ENCODE assay signal across 10 cellular contexts in the genomic region with DNA sequence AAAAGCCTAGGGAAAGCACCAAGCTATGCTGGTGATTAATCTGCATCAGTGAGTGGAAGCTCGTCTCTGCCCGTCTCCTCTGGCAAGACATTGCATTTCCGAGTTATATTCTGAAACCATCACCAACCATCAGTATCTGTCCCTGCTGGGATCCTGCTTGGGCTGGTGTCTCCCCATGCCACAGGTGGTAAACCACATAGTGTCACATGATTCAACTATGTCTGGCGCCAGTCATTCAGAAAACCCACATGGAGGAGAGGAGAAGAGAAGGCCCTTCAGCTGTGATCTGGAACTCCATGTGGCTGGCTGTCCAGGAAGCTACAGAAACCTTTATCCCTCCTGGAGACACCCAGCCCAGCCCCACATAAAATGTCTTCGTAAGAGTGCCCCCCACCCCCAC.
DNase-seq lines count a peak whose midpoint lies in the region; ATAC-seq and TF ChIP-seq lines count a peak whose summit lies in the region.
"Had no signal": no experiment of that assay in that cellular context is flagged by ENCODE, and none has a peak within 500 bp of the region (broad histone marks: within the 10 kb centered on the region; RNA-seq: fewer than 3 reads in every experiment).

No MANE protein-coding gene starts in this region.

- H3K27me3 ChIP-seq in MM.1S (replicated peaks; ENCODE audit: insufficient read depth, low read length) = no peaks in the 10 kb centered on the region

- ATAC-seq in GM21576 (IDR thresholded peaks at IDR 0.05; ENCODE audit: unreplicated experiment) = peak; percentile 57

- peaks cover 13% of the 10 kb centered on the region for H3F3A ChIP-seq in MM.1S (ENCODE audit: insufficient read depth, low read length)

- no peaks in the 10 kb centered on the region for H4K20me1 ChIP-seq in MM.1S (ENCODE audit: insufficient read depth, low read length)

- no peak overlapping the region for H3K4me3 ChIP-seq in MM.1S (ENCODE audit: low read length)
- H3K4me3 ChIP-seq in coronary artery = no peak overlapping the region

- H3K9me3 ChIP-seq in MM.1S (replicated peaks; ENCODE audit: insufficient read depth, low read length) = no peaks in the 10 kb centered on the region

- peak overlapping the region in 2 of 3 experiments; percentile 4 to 72 for H3K27ac Mint-ChIP-seq in nephron

- H3K4me2 ChIP-seq in MM.1S (ENCODE audit: low read depth, low read length) = peak overlapping the region; percentile 39

- H3K9me3 Mint-ChIP-seq in nephron = no peaks in the 10 kb centered on the region

- peak; percentile 55 for DNase-seq in NCI-H2107 treated with DMSO at 0.1 percent for 48 hours (lab: John Stamatoyannopoulos, UW; ENCODE audit: unreplicated experiment)
- no peak for DNase-seq in NCI-H2107 (lab: John Stamatoyannopoulos, UW)
- peak; percentile 92 for DNase-seq in MM.1S
- DNase-seq in NCI-H1417 treated with DMSO at 0.1 percent for 48 hours (lab: John Stamatoyannopoulos, UW) = no peak
- no peak for DNase-seq in coronary artery (ENCODE audit: low spot score)
- DNase-seq in DMS53 (lab: John Stamatoyannopoulos, UW) = no peak
- DNase-seq: activated gamma-delta T cell, mesenchymal stem cell had no signal

- TF ChIP-seq CTCF in MM.1S (IDR thresholded peaks at IDR 0.05; ENCODE audit: low read length) = no peak
- TF ChIP-seq CTCF in nephron (IDR thresholded peaks at IDR 0.05; ENCODE audit: unreplicated experiment in 3 of 3) = no peak
- no peak for TF ChIP-seq CTCF in coronary artery (IDR thresholded peaks at IDR 0.05)

- H3K9me2 ChIP-seq in MM.1S (replicated peaks; ENCODE audit: insufficient read depth, low read length) = no peaks in the 10 kb centered on the region

- no peak overlapping the region for H3K4me3 Mint-ChIP-seq in nephron

- H3K4me1 Mint-ChIP-seq in nephron = peaks cover 36% of the 10 kb centered on the region

- no peaks in the 10 kb centered on the region for H3K36me3 Mint-ChIP-seq in nephron (ENCODE audit: low read depth)

- peaks cover 30% of the 10 kb centered on the region for H3K4me1 ChIP-seq in MM.1S (ENCODE audit: low read length)

- H3K9ac ChIP-seq in MM.1S (ENCODE audit: low read length) = no peak overlapping the region

- H3K27me3 Mint-ChIP-seq in nephron (ENCODE audit: low read depth) = peaks cover 37% of the 10 kb centered on the region

- H3K79me2 ChIP-seq in MM.1S (ENCODE audit: low read length) = no peaks in the 10 kb centered on the region

- H3K27ac ChIP-seq in MM.1S (ENCODE audit: low read length) (peak overlapping the region; percentile 26; the same call in 1 of the 2 replicates), coronary artery (no peak overlapping the region)

- no peak overlapping the region for H2AFZ ChIP-seq in MM.1S (ENCODE audit: low read length)

- H3K36me3 ChIP-seq in MM.1S (replicated peaks; ENCODE audit: insufficient read depth, low read length) = no peaks in the 10 kb centered on the region

Comparison
In these comparisons a context has a peak if more than half of its experiments do, and no peak if none do; other contexts are left out.
1. DNase-seq: peak in NCI-H2107 treated with DMSO at 0.1 percent for 48 hours (single experiment) and MM.1S (single experiment); none in NCI-H2107 (single experiment), NCI-H1417 treated with DMSO at 0.1 percent for 48 hours (single experiment), coronary artery (single experiment) and DMS53 (single experiment).